Comparison of ENCODE assay signal across 36 cellular contexts in the genomic region with DNA sequence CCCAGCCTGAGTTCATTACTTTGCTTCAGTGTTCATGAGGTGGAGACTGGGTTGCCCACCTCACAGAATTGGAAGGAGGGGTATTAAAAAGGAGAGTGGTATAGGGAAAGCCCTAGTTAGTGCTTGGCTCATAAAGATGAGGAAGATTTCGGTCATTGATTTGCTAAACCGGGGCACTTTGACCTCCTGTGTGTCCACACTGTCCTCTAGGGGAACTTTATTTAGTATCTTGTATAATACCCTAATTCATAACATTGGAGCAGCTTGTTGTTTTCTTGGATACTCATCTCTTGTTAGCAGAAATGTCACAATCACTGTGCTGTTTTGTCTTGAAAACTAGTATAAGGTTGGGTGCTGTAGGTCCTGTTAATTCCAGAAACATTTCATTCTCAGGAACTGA. TPM values are rescaled to one million over a fixed set of nuclear protein-coding genes. Genes with fewer than 3 reads are reported as not detected.
"Had no signal": no experiment of that assay in that cellular context is flagged by ENCODE, and none has a peak within 500 bp of the region (broad histone marks: within the 10 kb centered on the region; RNA-seq: fewer than 3 reads in every experiment).

No MANE protein-coding gene starts in this region.

- H3K4me1 ChIP-seq: ascending aorta, body of pancreas, breast epithelium had no signal

- H3K9me3 Mint-ChIP-seq: activated B cell treated with CpG ODN at 0.5 μM for 24 hours; activated CD4-positive, alpha-beta memory T cell treated with anti-CD3 and anti-CD28 coated beads for 36 hours; activated CD4-positive, alpha-beta T cell treated with anti-CD3 and anti-CD28 coated beads, Interleukin-2, amount 10 ng/mL, durations not matched to agents 24 days and 14 days; activated CD8-positive, alpha-beta T cell treated with anti-CD3 and anti-CD28 coated beads for 36 hours; activated naive CD4-positive, alpha-beta T cell treated with anti-CD3 and anti-CD28 coated beads, Interleukin-2, amount 10 ng/mL, durations not matched to agents 7 days and 5 days; activated naive CD4-positive, alpha-beta T cell treated with anti-CD3 and anti-CD28 coated beads, Interleukin-2, amount 50 U/mL, for 24 hours; activated naive CD8-positive, alpha-beta T cell treated with anti-CD3 and anti-CD28 coated beads, Interleukin-2, amount 10 ng/mL, durations not matched to agents 7 days and 5 days; activated naive CD8-positive, alpha-beta T cell treated with anti-CD3 and anti-CD28 coated beads, Interleukin-2, amount 50 U/mL, for 24 hours; activated T-cell treated with anti-CD3 and anti-CD28 coated beads, Interleukin-2, amount 50 U/mL, for 4 hours; activated T-helper 2 cell treated with anti-CD3 and anti-CD28 coated beads, Interferon-gamma antibody, Interleukin-2, Interleukin-4, amounts not matched to agents 10 μg/mL and 5 μg/mL and 100 μg/mL, durations not matched to agents 14 hours and 24 hours and 36 hours; T-helper 1 cell treated with Interleukin-12 subunit alpha and Interleukin-12 subunit beta and Interleukin-4 antibody, amounts not matched to agents 30 μg/mL and 1 μg/mL, for 36 hours; T-helper 2 cell treated with Interferon-gamma antibody and Interleukin-4, amounts not matched to agents 5 μg/mL and 100 μg/mL, for 36 hours had no signal

- H3K9me3 ChIP-seq: ascending aorta, body of pancreas had no signal

- DNase-seq: activated B cell treated with CpG ODN at 0.5 μM for 24 hours; activated CD4-positive, alpha-beta memory T cell treated with anti-CD3 and anti-CD28 coated beads for 36 hours; activated CD4-positive, alpha-beta T cell treated with anti-CD3 and anti-CD28 coated beads for 4 hours; activated CD4-positive, alpha-beta T cell treated with anti-CD3 and anti-CD28 coated beads, Interleukin-2, amount 10 ng/mL, durations not matched to agents 24 days and 14 days; activated CD4-positive, alpha-beta T cell treated with anti-CD3 and anti-CD28 coated beads, Interleukin-2, amount 50 U/mL, for 1 hour; activated CD4-positive, alpha-beta T cell treated with anti-CD3 and anti-CD28 coated beads, Interleukin-2, amount 50 U/mL, for 4 hours; activated CD4-positive, CD25-positive, alpha-beta regulatory T cell treated with anti-CD3 and anti-CD28 coated beads, Interleukin-2, amount 50 U/mL, for 72 hours; activated CD8-positive, alpha-beta memory T cell treated with anti-CD3 and anti-CD28 coated beads, Interleukin-2, amount 50 U/mL, for 4 hours; activated CD8-positive, alpha-beta T cell treated with anti-CD3 and anti-CD28 coated beads for 36 hours; activated effector memory CD4-positive, alpha-beta T cell treated with Interleukin-2 at 50 U/mL for 16 hours; activated gamma-delta T cell; activated naive CD4-positive, alpha-beta T cell treated with anti-CD3 and anti-CD28 coated beads, Interleukin-2, amount 10 ng/mL, durations not matched to agents 7 days and 5 days; activated naive CD4-positive, alpha-beta T cell treated with Interleukin-2 at 50 U/mL for 16 hours; activated naive CD8-positive, alpha-beta T cell treated with anti-CD3 and anti-CD28 coated beads, Interleukin-2, amount 10 ng/mL, durations not matched to agents 7 days and 5 days; activated naive CD8-positive, alpha-beta T cell treated with anti-CD3 and anti-CD28 coated beads, Interleukin-2, amount 50 U/mL, for 24 hours; activated T-cell treated with anti-CD3 and anti-CD28 coated beads for 4 hours; activated T-cell treated with anti-CD3 and anti-CD28 coated beads, Interleukin-2, amount 50 U/mL, for 1 hour; activated T-cell treated with anti-CD3 and anti-CD28 coated beads, Interleukin-2, amount 50 U/mL, for 4 hours; amygdala; anterior cingulate cortex; body of pancreas; brain microvascular endothelial cell; central memory CD4-positive, alpha-beta T cell; T-helper 1 cell; T-helper 2 cell; T-helper 9 cell had no signal

- FAIRE-seq: TTC549 had no signal

- H3K36me3 Mint-ChIP-seq: activated CD4-positive, alpha-beta memory T cell treated with anti-CD3 and anti-CD28 coated beads for 36 hours; activated naive CD4-positive, alpha-beta T cell treated with anti-CD3 and anti-CD28 coated beads, Interleukin-2, amount 10 ng/mL, durations not matched to agents 7 days and 5 days; activated naive CD4-positive, alpha-beta T cell treated with anti-CD3 and anti-CD28 coated beads, Interleukin-2, amount 50 U/mL, for 24 hours; activated naive CD8-positive, alpha-beta T cell; activated naive CD8-positive, alpha-beta T cell treated with anti-CD3 and anti-CD28 coated beads, Interleukin-2, amount 10 ng/mL, durations not matched to agents 7 days and 5 days had no signal

- H3K27ac ChIP-seq: ascending aorta, body of pancreas, brain microvascular endothelial cell, breast epithelium, VCaP had no signal

- H3K4me3 ChIP-seq: ascending aorta, body of pancreas, breast epithelium had no signal

- H3K4me3 Mint-ChIP-seq: activated B cell treated with CpG ODN at 0.5 μM for 24 hours; activated CD4-positive, alpha-beta memory T cell treated with anti-CD3 and anti-CD28 coated beads for 36 hours; activated CD4-positive, alpha-beta T cell treated with anti-CD3 and anti-CD28 coated beads, Interleukin-2, amount 10 ng/mL, durations not matched to agents 24 days and 14 days; activated CD8-positive, alpha-beta T cell treated with anti-CD3 and anti-CD28 coated beads for 36 hours; activated naive CD4-positive, alpha-beta T cell treated with anti-CD3 and anti-CD28 coated beads, Interleukin-2, amount 10 ng/mL, durations not matched to agents 7 days and 5 days; activated naive CD4-positive, alpha-beta T cell treated with anti-CD3 and anti-CD28 coated beads, Interleukin-2, amount 50 U/mL, for 24 hours; activated naive CD8-positive, alpha-beta T cell; activated naive CD8-positive, alpha-beta T cell treated with anti-CD3 and anti-CD28 coated beads, Interleukin-2, amount 10 ng/mL, durations not matched to agents 7 days and 5 days; activated naive CD8-positive, alpha-beta T cell treated with anti-CD3 and anti-CD28 coated beads, Interleukin-2, amount 50 U/mL, for 24 hours; activated T-cell treated with anti-CD3 and anti-CD28 coated beads, Interleukin-2, amount 50 U/mL, for 4 hours; T-helper 1 cell treated with Interleukin-12 subunit alpha and Interleukin-12 subunit beta and Interleukin-4 antibody, amounts not matched to agents 30 μg/mL and 1 μg/mL, for 36 hours; T-helper 2 cell treated with Interferon-gamma antibody and Interleukin-4, amounts not matched to agents 5 μg/mL and 100 μg/mL, for 36 hours had no signal

- H3K27me3 ChIP-seq: ascending aorta, body of pancreas, brain microvascular endothelial cell had no signal

- ATAC-seq: activated CD8-positive, alpha-beta T cell treated with anti-CD3 and anti-CD28 coated beads for 36 hours; activated naive CD8-positive, alpha-beta T cell treated with anti-CD3 and anti-CD28 coated beads, Interleukin-2, amount 50 U/mL, for 24 hours; activated T-cell treated with anti-CD3 and anti-CD28 coated beads, Interleukin-2, amount 50 U/mL, for 4 hours; body of pancreas had no signal

- H3K4me1 Mint-ChIP-seq: activated B cell treated with CpG ODN at 0.5 μM for 24 hours; activated CD4-positive, alpha-beta T cell treated with anti-CD3 and anti-CD28 coated beads, Interleukin-2, amount 10 ng/mL, durations not matched to agents 24 days and 14 days; activated naive CD4-positive, alpha-beta T cell treated with anti-CD3 and anti-CD28 coated beads, Interleukin-2, amount 10 ng/mL, durations not matched to agents 7 days and 5 days; activated naive CD4-positive, alpha-beta T cell treated with anti-CD3 and anti-CD28 coated beads, Interleukin-2, amount 50 U/mL, for 24 hours; activated naive CD8-positive, alpha-beta T cell treated with anti-CD3 and anti-CD28 coated beads, Interleukin-2, amount 10 ng/mL, durations not matched to agents 7 days and 5 days; activated naive CD8-positive, alpha-beta T cell treated with anti-CD3 and anti-CD28 coated beads, Interleukin-2, amount 50 U/mL, for 24 hours had no signal

- H3K36me3 ChIP-seq: ascending aorta, brain microvascular endothelial cell, breast epithelium had no signal

- H3K27me3 Mint-ChIP-seq: activated CD4-positive, alpha-beta memory T cell treated with anti-CD3 and anti-CD28 coated beads for 36 hours; activated CD8-positive, alpha-beta T cell treated with anti-CD3 and anti-CD28 coated beads for 36 hours; activated naive CD4-positive, alpha-beta T cell treated with anti-CD3 and anti-CD28 coated beads, Interleukin-2, amount 10 ng/mL, durations not matched to agents 7 days and 5 days had no signal

- H3K27ac Mint-ChIP-seq: activated B cell treated with CpG ODN at 0.5 μM for 24 hours; activated CD4-positive, alpha-beta memory T cell treated with anti-CD3 and anti-CD28 coated beads for 36 hours; activated CD4-positive, alpha-beta T cell treated with anti-CD3 and anti-CD28 coated beads, Interleukin-2, amount 10 ng/mL, durations not matched to agents 24 days and 14 days; activated CD8-positive, alpha-beta T cell treated with anti-CD3 and anti-CD28 coated beads for 36 hours; activated naive CD4-positive, alpha-beta T cell treated with anti-CD3 and anti-CD28 coated beads, Interleukin-2, amount 10 ng/mL, durations not matched to agents 7 days and 5 days; activated naive CD4-positive, alpha-beta T cell treated with anti-CD3 and anti-CD28 coated beads, Interleukin-2, amount 50 U/mL, for 24 hours; activated naive CD8-positive, alpha-beta T cell; activated naive CD8-positive, alpha-beta T cell treated with anti-CD3 and anti-CD28 coated beads, Interleukin-2, amount 10 ng/mL, durations not matched to agents 7 days and 5 days; activated naive CD8-positive, alpha-beta T cell treated with anti-CD3 and anti-CD28 coated beads, Interleukin-2, amount 50 U/mL, for 24 hours; activated T-helper 2 cell treated with anti-CD3 and anti-CD28 coated beads, Interferon-gamma antibody, Interleukin-2, Interleukin-4, amounts not matched to agents 10 μg/mL and 5 μg/mL and 100 μg/mL, durations not matched to agents 14 hours and 24 hours and 36 hours; T-helper 1 cell treated with Interleukin-12 subunit alpha and Interleukin-12 subunit beta and Interleukin-4 antibody, amounts not matched to agents 30 μg/mL and 1 μg/mL, for 36 hours; T-helper 2 cell treated with Interferon-gamma antibody and Interleukin-4, amounts not matched to agents 5 μg/mL and 100 μg/mL, for 36 hours had no signal

RNA-seq across cellular contexts. Expression of gene GYG2, which starts 49.8 kb away (rescaled TPM):
- total RNA-seq: activated B cell treated with CpG ODN at 0.5 μM for 24 hours; activated CD4-positive, alpha-beta memory T cell treated with anti-CD3 and anti-CD28 coated beads for 36 hours; activated CD4-positive, alpha-beta T cell treated with anti-CD3 and anti-CD28 coated beads, Interleukin-2, amount 10 ng/mL, durations not matched to agents 24 days and 14 days; activated CD8-positive, alpha-beta memory T cell treated with anti-CD3 and anti-CD28 coated beads for 36 hours; activated CD8-positive, alpha-beta T cell treated with anti-CD3 and anti-CD28 coated beads for 36 hours; activated naive CD8-positive, alpha-beta T cell treated with anti-CD3 and anti-CD28 coated beads, Interleukin-2, amount 10 ng/mL, durations not matched to agents 7 days and 5 days; activated T-cell treated with anti-CD3 and anti-CD28 coated beads, Interleukin-2, amount 50 U/mL, for 4 hours; activated T-helper 2 cell treated with anti-CD3 and anti-CD28 coated beads, Interferon-gamma antibody, Interleukin-2, Interleukin-4, amounts not matched to agents 10 μg/mL and 5 μg/mL and 100 μg/mL, durations not matched to agents 14 hours and 24 hours and 36 hours had no signal
